ENCODE assay signal across 19 cellular contexts in genomic region chr6:132527791-132528190, GRCh38. TPM values are rescaled to one million over a fixed set of nuclear protein-coding genes. Genes with fewer than 3 reads are reported as not detected.
A peak's percentile ranks its signal among the peaks of the same experiment; 100 is the strongest.
DNase-seq lines count a peak whose midpoint lies in the region; TF ChIP-seq lines count a peak whose summit lies in the region.
"Had no signal": no experiment of that assay in that cellular context is flagged by ENCODE, and none has a peak within 500 bp of the region (broad histone marks: within the 10 kb centered on the region; RNA-seq: fewer than 3 reads in every experiment).

No MANE protein-coding gene starts in this region.

- H3K36me3 Mint-ChIP-seq in neural progenitor cell, result peaks cover 3% of the 10 kb centered on the region
- H3K36me3 Mint-ChIP-seq: activated naive CD4-positive, alpha-beta T cell treated with anti-CD3 and anti-CD28 coated beads, Interleukin-2, amount 10 ng/mL, durations not matched to agents 7 days and 5 days had no signal

- H3K27me3 Mint-ChIP-seq in neural progenitor cell (ENCODE audit: insufficient read depth, low read depth), result peaks cover 8% of the 10 kb centered on the region

- H3F3A ChIP-seq in neural progenitor cell (ENCODE audit: low read depth), result peaks cover 13% of the 10 kb centered on the region

- no peak overlapping the region for H3K27ac ChIP-seq in neural progenitor cell
- H3K27ac ChIP-seq: cardiac muscle cell had no signal

- no peak overlapping the region for H3K4me3 ChIP-seq in neural progenitor cell
- H3K4me3 ChIP-seq: cardiac muscle cell had no signal

- no peak overlapping the region for H3K9ac ChIP-seq in neural progenitor cell

- peaks cover 19% of the 10 kb centered on the region for H3K4me1 ChIP-seq in neural progenitor cell

- no peaks in the 10 kb centered on the region for H3K79me2 ChIP-seq in neural progenitor cell (ENCODE audit: low read depth)

- H3K4me2 ChIP-seq in neural progenitor cell, result peak overlapping the region; percentile 69

- no peaks in the 10 kb centered on the region for H3K9me3 ChIP-seq in neural progenitor cell (ENCODE audit: low read depth)

- no peaks in the 10 kb centered on the region for H4K20me1 ChIP-seq in neural progenitor cell (ENCODE audit: low read depth)

- TF ChIP-seq CTCF in neural progenitor cell (IDR thresholded peaks at IDR 0.05), result no peak

- H3K4me3 Mint-ChIP-seq in neural progenitor cell, result no peak overlapping the region
- H3K4me3 Mint-ChIP-seq: activated CD4-positive, alpha-beta T cell treated with anti-CD3 and anti-CD28 coated beads for 36 hours; activated naive CD4-positive, alpha-beta T cell treated with anti-CD3 and anti-CD28 coated beads, Interleukin-2, amount 10 ng/mL, durations not matched to agents 7 days and 5 days; effector memory CD8-positive, alpha-beta T cell; nephron progenitor cell had no signal

- peaks cover 2% of the 10 kb centered on the region for H3K9me3 Mint-ChIP-seq in neural progenitor cell
- H3K9me3 Mint-ChIP-seq: activated naive CD4-positive, alpha-beta T cell treated with anti-CD3 and anti-CD28 coated beads, Interleukin-2, amount 10 ng/mL, durations not matched to agents 7 days and 5 days; effector memory CD8-positive, alpha-beta T cell had no signal

- no peaks in the 10 kb centered on the region for H3K36me3 ChIP-seq in neural progenitor cell
- H3K36me3 ChIP-seq: cardiac muscle cell had no signal

- peaks cover 17% of the 10 kb centered on the region for H3K4me1 Mint-ChIP-seq in neural progenitor cell
- H3K4me1 Mint-ChIP-seq: activated CD4-positive, alpha-beta T cell treated with anti-CD3 and anti-CD28 coated beads for 36 hours had no signal

- DNase-seq in NCI-H2171 treated with DMSO at 0.1 percent for 48 hours (lab: John Stamatoyannopoulos, UW) (peak; percentile 15), NCI-H2171 (lab: John Stamatoyannopoulos, UW) (no peak), HS-5 (ENCODE audit: low read depth) (peak; percentile 63), SW480 (ENCODE audit: low spot score) (peak; percentile 44), neural progenitor cell (ENCODE audit: low spot score) (no peak), superior temporal gyrus (ENCODE audit: extremely low spot score) (no peak)
- DNase-seq in stimulated activated CD4-positive, alpha-beta T cell treated with anti-CD3 and anti-CD28 coated beads, Interleukin-4, amount 100 ng/mL, for 1 hour, result no peak
- no peak for DNase-seq in stimulated activated CD4-positive, alpha-beta T cell treated with anti-CD3 and anti-CD28 coated beads, Interleukin-4, amount 100 ng/mL, for 4 hours
- DNase-seq: activated CD4-positive, alpha-beta T cell treated with anti-CD3 and anti-CD28 coated beads for 36 hours; activated naive CD4-positive, alpha-beta T cell treated with anti-CD3 and anti-CD28 coated beads, Interleukin-2, amount 10 ng/mL, durations not matched to agents 7 days and 5 days; effector memory CD8-positive, alpha-beta T cell; NCI-H1694 treated with DMSO at 0.1 percent for 48 hours; NCI-H748 treated with DMSO at 0.1 percent for 48 hours; nephron progenitor cell had no signal

- no peak overlapping the region for H3K27ac Mint-ChIP-seq in neural progenitor cell
- H3K27ac Mint-ChIP-seq: activated CD4-positive, alpha-beta T cell treated with anti-CD3 and anti-CD28 coated beads for 36 hours; activated naive CD4-positive, alpha-beta T cell treated with anti-CD3 and anti-CD28 coated beads, Interleukin-2, amount 10 ng/mL, durations not matched to agents 7 days and 5 days; effector memory CD8-positive, alpha-beta T cell; nephron progenitor cell had no signal

- H3K27me3 ChIP-seq in neural progenitor cell, result no peaks in the 10 kb centered on the region
- H3K27me3 ChIP-seq: cardiac muscle cell had no signal

- no peak overlapping the region for H2AFZ ChIP-seq in neural progenitor cell (replicated peaks)

RNA-seq across cellular contexts. Expression of gene TAAR9, which starts 10.3 kb away (rescaled TPM):
- total RNA-seq in neural progenitor cell (ENCODE audit: low replicate concordance), result not detected in 2 replicates
- total RNA-seq: activated CD4-positive, alpha-beta T cell treated with anti-CD3 and anti-CD28 coated beads for 36 hours; cardiac muscle cell; H4; lung microvascular endothelial cell had no signal

RNA-seq across cellular contexts. Expression of gene STX7, which starts 14.9 kb away (rescaled TPM):
- 27.8 and 35.4 TPM in 2 replicates for total RNA-seq in neural progenitor cell (ENCODE audit: low replicate concordance)

RNA-seq across cellular contexts. Expression of gene TAAR8, which starts 24.7 kb away (rescaled TPM):
- total RNA-seq in neural progenitor cell (ENCODE audit: low replicate concordance), result not detected in 2 replicates
- total RNA-seq: activated CD4-positive, alpha-beta T cell treated with anti-CD3 and anti-CD28 coated beads for 36 hours; cardiac muscle cell; frontal cortex; H4; lung microvascular endothelial cell; temporal lobe had no signal

RNA-seq across cellular contexts. Expression of gene TAAR6, which starts 42.3 kb away (rescaled TPM):
- not detected in 2 replicates for total RNA-seq in neural progenitor cell (ENCODE audit: low replicate concordance)
- total RNA-seq: activated CD4-positive, alpha-beta T cell treated with anti-CD3 and anti-CD28 coated beads for 36 hours; cardiac muscle cell; frontal cortex; H4; lung microvascular endothelial cell; temporal lobe had no signal

Comparison
In these comparisons a context has a peak if more than half of its experiments do, and no peak if none do; other contexts are left out.
1. DNase-seq: peak in NCI-H2171 treated with DMSO at 0.1 percent for 48 hours (single experiment), HS-5 (single experiment) and SW480 (single experiment); none in NCI-H2171 (single experiment), neural progenitor cell (single experiment), superior temporal gyrus (single experiment), stimulated activated CD4-positive, alpha-beta T cell treated with anti-CD3 and anti-CD28 coated beads, Interleukin-4, amount 100 ng/mL, for 1 hour (single experiment) and stimulated activated CD4-positive, alpha-beta T cell treated with anti-CD3 and anti-CD28 coated beads, Interleukin-4, amount 100 ng/mL, for 4 hours (0 of 2).